In genomic region chrX:18377802-18378201, GRCh38 we compare ENCODE assay signal across 8 cellular contexts. TPM values are rescaled to one million over a fixed set of nuclear protein-coding genes. Genes with fewer than 3 reads are reported as not detected.
A peak's percentile ranks its signal among the peaks of the same experiment; 100 is the strongest.
DNase-seq lines count a peak whose midpoint lies in the region; ATAC-seq, FAIRE-seq and TF ChIP-seq lines count a peak whose summit lies in the region.

No MANE protein-coding gene starts in this region.

- peaks cover 0 to 2% (median 0%) of the 10 kb centered on the region in 8 donors for H3K9me3 Mint-ChIP-seq in CD4-positive, alpha-beta memory T cell
- H3K9me3 Mint-ChIP-seq in mesothelial cell of epicardium: peaks cover 25% of the 10 kb centered on the region

- H2AFZ ChIP-seq in K562 (ENCODE audit: low read depth, low read length): no peak overlapping the region

- peak overlapping the region in 1 of 8 donors; percentile 54 for H3K4me3 Mint-ChIP-seq in CD4-positive, alpha-beta memory T cell
- H3K4me3 Mint-ChIP-seq in mesothelial cell of epicardium: no peak overlapping the region

- ATAC-seq in GM21723 (IDR thresholded peaks at IDR 0.05; ENCODE audit: unreplicated experiment): peak; percentile 78
- peak; percentile 90 for ATAC-seq in K562
- ATAC-seq in HG02970 (IDR thresholded peaks at IDR 0.05; ENCODE audit: low FRiP score, unreplicated experiment): no peak
- no peak for ATAC-seq in HG02885 (IDR thresholded peaks at IDR 0.05; ENCODE audit: poor library complexity, unreplicated experiment)

- no peaks in the 10 kb centered on the region for H3K36me3 ChIP-seq in CD4-positive, alpha-beta memory T cell (ENCODE audit: insufficient read depth, low read length)
- no peaks in the 10 kb centered on the region for H3K36me3 ChIP-seq in K562 (ENCODE audit: control insufficient read depth, insufficient read depth, low read length)

- no peaks in the 10 kb centered on the region for H3K27me3 ChIP-seq in CD4-positive, alpha-beta memory T cell (ENCODE audit: insufficient read depth, low read length)
- H3K27me3 ChIP-seq in K562 (ENCODE audit: control insufficient read depth in 2 of 2, insufficient read depth in 2 of 2, low read length in 2 of 2): peaks cover 0 to 5% of the 10 kb centered on the region in 2 experiments; a peak in 2 of 5 replicates

- no peaks in the 10 kb centered on the region for H3K9me1 ChIP-seq in K562 (ENCODE audit: control insufficient read depth, insufficient read depth, low read length)

- no peak overlapping the region for H3K27ac ChIP-seq in CD4-positive, alpha-beta memory T cell (ENCODE audit: low read depth, low read length)
- H3K27ac ChIP-seq in K562 (ENCODE audit: extremely low read depth, low read depth, low read length): no peak overlapping the region

- H3K79me2 ChIP-seq in K562 (ENCODE audit: control insufficient read depth, insufficient read depth, low read length): no peaks in the 10 kb centered on the region

- TF ChIP-seq POLR2A in K562 (conservative IDR thresholded peaks at IDR 0.05): no peak

- 5% methylated on average over 3 of the region's 6 CpGs for WGBS in K562 (ENCODE audit: insufficient coverage, low coverage, missing lambda C conversion rate)

- H3K9me3 ChIP-seq in CD4-positive, alpha-beta memory T cell (ENCODE audit: control insufficient read depth in 1 of 2, low read length in 2 of 2): no peaks in the 10 kb centered on the region
- H3K9me3 ChIP-seq in K562 (replicated peaks; ENCODE audit: control insufficient read depth, insufficient read depth, low read depth, low read length): no peaks in the 10 kb centered on the region

- TF ChIP-seq CTCF in K562 (IDR thresholded peaks at IDR 0.05 in 2 of 3, conservative IDR thresholded peaks at IDR 0.05 in 1 of 3; ENCODE audit: insufficient read depth in 2 of 3, low read depth in 1 of 3, low read length in 3 of 3): peak; percentile 63 to 71 (median 69)
- TF ChIP-seq CTCF in mesothelial cell of epicardium (IDR thresholded peaks at IDR 0.05; ENCODE audit: unreplicated experiment): peak; percentile 27

- H3K36me3 Mint-ChIP-seq in CD4-positive, alpha-beta memory T cell: no peaks in the 10 kb centered on the region
- H3K36me3 Mint-ChIP-seq in mesothelial cell of epicardium: no peaks in the 10 kb centered on the region

- no peaks in the 10 kb centered on the region for H4K20me1 ChIP-seq in K562 (replicated peaks; ENCODE audit: control insufficient read depth, insufficient read depth, low read length)

- H3K27ac Mint-ChIP-seq in CD4-positive, alpha-beta memory T cell: peak overlapping the region in 2 of 7 donors; percentile 24 to 36
- no peak overlapping the region for H3K27ac Mint-ChIP-seq in mesothelial cell of epicardium

- H3K4me2 ChIP-seq in K562 (ENCODE audit: insufficient read depth, low read length): no peak overlapping the region

- intact Hi-C loops in CD4-positive, alpha-beta memory T cell (cut with micrococcal nuclease): loop anchor here (1.0 to 2.0 kb wide), 4 partner anchors 24 to 633 kb away; partner anchors contain the start of gene SCML2
- intact Hi-C loops in K562 (cut with micrococcal nuclease): loop anchor here (5.0 kb wide), 3 partner anchors 156 to 631 kb away; partner anchors contain the start of gene BEND2
- intact Hi-C loops in posterior vena cava (cut with DNase I): no loop called here

- in situ Hi-C loops in K562 (cut with MboI): loop anchor here (10.0 to 25.0 kb wide), 2 partner anchors 416 to 583 kb away; no protein-coding TSS in a partner anchor

- no peak for TF ChIP-seq EP300 in K562 (IDR thresholded peaks at IDR 0.05; ENCODE audit: low read length)

- H3K9ac ChIP-seq in K562 (ENCODE audit: insufficient read depth in 1 of 2, low read depth in 2 of 2, low read length in 2 of 2): no peak overlapping the region

- CTCF ChIA-PET in CD4-positive, alpha-beta memory T cell (lab: Charles Lee; ENCODE audit: partially characterized antibody): interaction anchor here (0.8 to 1.7 kb wide), 5 partner anchors 9 to 1134 kb away, joined by 3 to 9 read pairs (median 4); no protein-coding TSS in a partner anchor
- CTCF ChIA-PET in K562 (lab: Yijun Ruan, JAX; ENCODE audit: low intra/inter-chr PET ratio): interaction anchor here (0.9 to 1.3 kb wide), 2 partner anchors 565 to 633 kb away, joined by 3 to 4 read pairs; no protein-coding TSS in a partner anchor

- POLR2A ChIA-PET in CD4-positive, alpha-beta memory T cell (lab: Charles Lee; ENCODE audit: partially characterized antibody): no interaction called here
- POLR2A ChIA-PET in K562 (lab: Yijun Ruan, JAX): no interaction called here

- H3K4me1 ChIP-seq in CD4-positive, alpha-beta memory T cell (ENCODE audit: insufficient read depth, low read length): no peaks in the 10 kb centered on the region
- H3K4me1 ChIP-seq in K562 (replicated peaks in 1 of 2; ENCODE audit: control insufficient read depth in 2 of 2, insufficient read depth in 2 of 2, low read length in 2 of 2): no peaks in the 10 kb centered on the region

- TF ChIP-seq RAD21 in K562 (CRISPR knock-in tag; conservative IDR thresholded peaks at IDR 0.05 in 1 of 2, IDR thresholded peaks at IDR 0.05 in 1 of 2): peak; percentile 49 to 71; a peak in 3 of 4 replicates

- no peak overlapping the region for H3K4me3 ChIP-seq in CD4-positive, alpha-beta memory T cell (ENCODE audit: low read length in 2 of 2)
- H3K4me3 ChIP-seq in K562: no peak overlapping the region

- peaks cover 0 to 6% (median 4%) of the 10 kb centered on the region in 4 donors for H3K4me1 Mint-ChIP-seq in CD4-positive, alpha-beta memory T cell
- H3K4me1 Mint-ChIP-seq in mesothelial cell of epicardium: no peaks in the 10 kb centered on the region

- BruUV-seq in K562 (replicated peaks; lab: Mats Ljungman, UMichigan): no TSS peak

- peaks cover 0 to 2% of the 10 kb centered on the region in 2 donors for H3K27me3 Mint-ChIP-seq in CD4-positive, alpha-beta memory T cell
- H3K27me3 Mint-ChIP-seq in mesothelial cell of epicardium (ENCODE audit: low read depth): peaks cover 3% of the 10 kb centered on the region

- FAIRE-seq in K562 (lab: Jason Lieb, UNC): no peak

- peak in 4 of 5 donors; percentile 16 to 28 (median 22) for DNase-seq in CD4-positive, alpha-beta memory T cell
- peak; percentile 11 for DNase-seq in NCI-H82 treated with DMSO at 0.1 percent for 48 hours (lab: John Stamatoyannopoulos, UW; ENCODE audit: unreplicated experiment)
- DNase-seq in K562 (ENCODE audit: extremely low read depth in 1 of 4, low spot score in 3 of 4): peak; percentile 22 to 48 (median 27)
- no peak for DNase-seq in mesothelial cell of epicardium (ENCODE audit: low spot score in 2 of 2, unreplicated experiment in 2 of 2)
- DNase-seq in posterior vena cava (ENCODE audit: low spot score): no peak

TF ChIP-seq in K562, 482 proteins besides CTCF, POLR2A, EP300 and RAD21 (continues in another document):
- TF ChIP-seq MCM5 (IDR thresholded peaks at IDR 0.05; ENCODE audit: low read depth) (no peak), NRF1 (conservative IDR thresholded peaks at IDR 0.05 in 1 of 2, IDR thresholded peaks at IDR 0.05 in 1 of 2) (peak; percentile 61 to 73)

RNA-seq across cellular contexts. Expression of gene SCML2, which starts 23.3 kb away (rescaled TPM):
- total RNA-seq in CD4-positive, alpha-beta memory T cell: 1 to 10 TPM; 1.2 to 1.7 TPM
- polyA plus RNA-seq in CD4-positive, alpha-beta memory T cell: 1 to 10 TPM in 1 of 2 donors, under 1 TPM in 1; 0.41 to 1.3 TPM
- 11.1 and 23.8 TPM in 2 replicates for total RNA-seq in K562 (2011; cell fraction: chromatin; rRNA removed; ENCODE audit: low replicate concordance)
- 5.7 and 8.0 TPM in 2 replicates for total RNA-seq in K562 (2011; cell fraction: nucleolus; rRNA removed)
- total RNA-seq in K562 (2011; cell fraction: nucleoplasm; rRNA removed): 13.8 and 19.6 TPM in 2 replicates
- 15.1 and 16.5 TPM in 2 replicates for total RNA-seq in K562 (2014; rRNA removed)
- 25.6 and 27.5 TPM in 2 replicates for total RNA-seq in K562 (2014; rRNA removed; fragmentation: Illumina TruSeq; extraction: Trizol)
- total RNA-seq in K562 (2015; rRNA removed; fragmentation: Illumina TruSeq; extraction: Trizol): 19.0 and 22.9 TPM in 2 replicates
- 19.0 and 19.6 TPM in 2 replicates for total RNA-seq in K562 (2021)
- 26.6 and 29.4 TPM in 2 replicates for polyA plus RNA-seq in K562 (2011; rRNA removed)
- polyA plus RNA-seq in K562 (2011; cell fraction: cytosol; rRNA removed): 10.6 and 25.1 TPM in 2 replicates
- polyA plus RNA-seq in K562 (2011; cell fraction: nucleus; rRNA removed): 12.8 and 17.0 TPM in 2 replicates
- polyA plus RNA-seq in K562 (2012): 12.9 and 20.1 TPM in 2 replicates
- polyA plus RNA-seq in K562 (2014; fragmentation: Illumina TruSeq; extraction: Trizol): 27.4 and 30.8 TPM in 2 replicates
- 10 to 100 TPM; 18.2 to 30.4 TPM for polyA plus RNA-seq in K562 (2014; fragmentation: Nextera tagmentation; extraction: Ambion mirVana)
- polyA plus RNA-seq in K562 (2014; rRNA removed): 20.7 and 25.8 TPM in 2 replicates
- 17.7 and 21.0 TPM in 2 replicates for polyA minus RNA-seq in K562 (2011; rRNA and poly(A)+ RNA removed)
- polyA minus RNA-seq in K562 (2011; cell fraction: cytosol; rRNA and poly(A)+ RNA removed): 10.5 and 13.2 TPM in 2 replicates
- 4.7 and 13.0 TPM in 2 replicates for polyA minus RNA-seq in K562 (2011; cell fraction: nucleus; rRNA and poly(A)+ RNA removed)
- 8.2 to 8.9 TPM (median 8.2 TPM) in 3 replicates for total RNA-seq in mesothelial cell of epicardium
- total RNA-seq in posterior vena cava: 1 to 10 TPM; 1.0 to 3.0 TPM

RNA-seq across cellular contexts. Expression of gene CDKL5, which starts 47.6 kb away (rescaled TPM):
- 1 to 10 TPM; 5.0 to 5.7 TPM for total RNA-seq in CD4-positive, alpha-beta memory T cell
- polyA plus RNA-seq in CD4-positive, alpha-beta memory T cell: 1 to 10 TPM; 1.0 to 1.3 TPM
- 0.51 and 2.4 TPM in 2 replicates for total RNA-seq in K562 (2011; cell fraction: chromatin; rRNA removed; ENCODE audit: low replicate concordance)
- 0.26 and 0.50 TPM in 2 replicates for total RNA-seq in K562 (2011; cell fraction: nucleolus; rRNA removed)
- 1.1 and 1.4 TPM in 2 replicates for total RNA-seq in K562 (2011; cell fraction: nucleoplasm; rRNA removed)
- total RNA-seq in K562 (2014; rRNA removed): under 0.01 TPM in 2 replicates
- total RNA-seq in K562 (2014; rRNA removed; fragmentation: Illumina TruSeq; extraction: Trizol): 0.04 and 0.13 TPM in 2 replicates
- total RNA-seq in K562 (2015; rRNA removed; fragmentation: Illumina TruSeq; extraction: Trizol): 0.04 and 0.11 TPM in 2 replicates
- total RNA-seq in K562 (2021): 0.11 and 0.16 TPM in 2 replicates
- polyA plus RNA-seq in K562 (2011; rRNA removed): 0.14 and 0.21 TPM in 2 replicates
- 0.07 and 0.13 TPM in 2 replicates for polyA plus RNA-seq in K562 (2011; cell fraction: cytosol; rRNA removed)
- 0.24 and 0.33 TPM in 2 replicates for polyA plus RNA-seq in K562 (2011; cell fraction: nucleus; rRNA removed)
- 0.08 and 0.11 TPM in 2 replicates for polyA plus RNA-seq in K562 (2012)
- 0.04 TPM in 2 replicates for polyA plus RNA-seq in K562 (2014; fragmentation: Illumina TruSeq; extraction: Trizol)
- polyA plus RNA-seq in K562 (2014; fragmentation: Nextera tagmentation; extraction: Ambion mirVana): under 1 TPM; under 0.01 to 0.01 TPM
- polyA plus RNA-seq in K562 (2014; rRNA removed): 0.04 and 0.08 TPM in 2 replicates
- polyA minus RNA-seq in K562 (2011; rRNA and poly(A)+ RNA removed): 0.53 and 0.60 TPM in 2 replicates
- polyA minus RNA-seq in K562 (2011; cell fraction: cytosol; rRNA and poly(A)+ RNA removed): 0.10 TPM in 1 of 2 replicates, not detected in the other
- polyA minus RNA-seq in K562 (2011; cell fraction: nucleus; rRNA and poly(A)+ RNA removed): 0.22 and 0.54 TPM in 2 replicates
- 14.3 to 16.3 TPM (median 16.3 TPM) in 3 replicates for total RNA-seq in mesothelial cell of epicardium
- 10 to 100 TPM in 1 of 2 donors, 1 to 10 TPM in 1; 9.9 to 17.2 TPM for total RNA-seq in posterior vena cava

Comparison
In these comparisons a context has a peak if more than half of its experiments do, and no peak if none do; other contexts are left out.
1. DNase-seq: peak in CD4-positive, alpha-beta memory T cell (4 of 5), NCI-H82 treated with DMSO at 0.1 percent for 48 hours (single experiment) and K562 (4 of 4); none in mesothelial cell of epicardium (0 of 2) and posterior vena cava (single experiment).
2. ATAC-seq: peak in GM21723 (single experiment) and K562 (single experiment); none in HG02970 (single experiment) and HG02885 (single experiment).
3. intact Hi-C loops: an anchor here in CD4-positive, alpha-beta memory T cell (1.0 to 2.0 kb wide) and K562 (5.0 kb wide); none called in posterior vena cava.